1 cellular context compared by ENCODE assay signal in genomic region chr5:33857037-33857436, GRCh38.
TF ChIP-seq lines count a peak whose summit lies in the region.

No MANE protein-coding gene starts in this region.

TF ChIP-seq in GM12878, 131 proteins besides CTCF, POLR2A, EP300 and RAD21 (continued from another document and continues in another):
- TF ChIP-seq ZNF622 (IDR thresholded peaks at IDR 0.05): no peak
- TF ChIP-seq TCF3 (IDR thresholded peaks at IDR 0.05; ENCODE audit: borderline replicate concordance, insufficient read depth, low read depth, low read length): no peak
- peak; percentile 71 for TF ChIP-seq TCF12 (IDR thresholded peaks at IDR 0.05; ENCODE audit: low read depth, low read length)
- TF ChIP-seq FOXM1 (IDR thresholded peaks at IDR 0.05; ENCODE audit: low read depth, low read length): peak; percentile 80; the same call in 1 of the 2 replicates
- peak; percentile 50; the same call in 1 of the 2 replicates for TF ChIP-seq RELB (IDR thresholded peaks at IDR 0.05; ENCODE audit: low read depth)
- peak; percentile 86 for TF ChIP-seq NFIC (IDR thresholded peaks at IDR 0.05; ENCODE audit: low read depth, low read length)
- no peak for TF ChIP-seq ASH2L (IDR thresholded peaks at IDR 0.05; ENCODE audit: borderline replicate concordance, low read depth)
- peak; percentile 41; the same call in 1 of the 2 replicates for TF ChIP-seq BCL11A (IDR thresholded peaks at IDR 0.05; ENCODE audit: low read depth, low read length)
- no peak for TF ChIP-seq SUPT20H (IDR thresholded peaks at IDR 0.05; ENCODE audit: borderline replicate concordance, control insufficient read depth, low read depth, low read length)
- TF ChIP-seq BHLHE40 (IDR thresholded peaks at IDR 0.05; ENCODE audit: borderline replicate concordance in 1 of 2, low read depth in 2 of 2, low read length in 1 of 2): peak; percentile 18 to 41; a peak in 1 of 4 replicates
- peak; percentile 72; the same call in 1 of the 2 replicates for TF ChIP-seq NBN (IDR thresholded peaks at IDR 0.05)
- peak; percentile 77 for TF ChIP-seq IRF4 (IDR thresholded peaks at IDR 0.05; ENCODE audit: low read depth, low read length)
- no peak for TF ChIP-seq NFYA (IDR thresholded peaks at IDR 0.05; ENCODE audit: borderline replicate concordance, low read depth, low read length)
- no peak for TF ChIP-seq SMAD1 (IDR thresholded peaks at IDR 0.05; ENCODE audit: low read depth, partially characterized antibody)
- no peak for TF ChIP-seq KAT2A (conservative IDR thresholded peaks at IDR 0.05; ENCODE audit: control insufficient read depth, low read depth, low read length)
- TF ChIP-seq JUND (IDR thresholded peaks at IDR 0.05; ENCODE audit: low read depth, low read length): peak; percentile 56; the same call in 1 of the 2 replicates
- TF ChIP-seq PKNOX1 (IDR thresholded peaks at IDR 0.05): peak; percentile 24; the same call in 1 of the 2 replicates
- TF ChIP-seq USF1 (IDR thresholded peaks at IDR 0.05; ENCODE audit: borderline replicate concordance, extremely low read length, insufficient read depth, low read depth, low read length): no peak
- no peak for TF ChIP-seq FOS (IDR thresholded peaks at IDR 0.05; ENCODE audit: borderline replicate concordance, extremely low read depth, insufficient read length)
- TF ChIP-seq SIN3A (IDR thresholded peaks at IDR 0.05; ENCODE audit: low read depth, low read length): no peak
- no peak for TF ChIP-seq FOXK2 (IDR thresholded peaks at IDR 0.05)
- TF ChIP-seq MTA2 (IDR thresholded peaks at IDR 0.05; ENCODE audit: low read depth): peak; percentile 69
- TF ChIP-seq CEBPB (IDR thresholded peaks at IDR 0.05; ENCODE audit: borderline replicate concordance in 1 of 2, low read depth in 2 of 2, low read length in 2 of 2): peak in 1 of 2 experiments; percentile 78; a peak in 1 of 4 replicates
- TF ChIP-seq JUNB (IDR thresholded peaks at IDR 0.05): peak; percentile 84
- no peak for TF ChIP-seq SMAD5 (IDR thresholded peaks at IDR 0.05; ENCODE audit: low read depth)
- TF ChIP-seq ATF7 (IDR thresholded peaks at IDR 0.05; ENCODE audit: low read depth): peak; percentile 81
- 0 out of 2 replicates have a peak, but pooled peaks have one; percentile 16 for TF ChIP-seq TBL1XR1 (IDR thresholded peaks at IDR 0.05; ENCODE audit: low read depth, low read length)
- peak; percentile 57; the same call in 1 of the 2 replicates for TF ChIP-seq CREB1 (IDR thresholded peaks at IDR 0.05; ENCODE audit: low read depth)
- no peak for TF ChIP-seq ZBTB4 (CRISPR knock-in tag; IDR thresholded peaks at IDR 0.05)
- TF ChIP-seq SKIL (IDR thresholded peaks at IDR 0.05; ENCODE audit: low read depth, poor library complexity, severe bottlenecking): peak; percentile 55
- no peak for TF ChIP-seq GABPA (IDR thresholded peaks at IDR 0.05; ENCODE audit: low read depth)
- TF ChIP-seq REST (IDR thresholded peaks at IDR 0.05; ENCODE audit: low read depth, low read length): no peak
- no peak for TF ChIP-seq SP1 (IDR thresholded peaks at IDR 0.05; ENCODE audit: low read depth, low read length)
- TF ChIP-seq SMC3 (IDR thresholded peaks at IDR 0.05; ENCODE audit: borderline replicate concordance, low read length): no peak
- no peak for TF ChIP-seq ZBED1 (IDR thresholded peaks at IDR 0.05; ENCODE audit: borderline replicate concordance)
- no peak for TF ChIP-seq RCOR1 (conservative IDR thresholded peaks at IDR 0.05; ENCODE audit: low read depth, low read length)
- TF ChIP-seq RUNX3 (IDR thresholded peaks at IDR 0.05; ENCODE audit: low read length): peak; percentile 85
- TF ChIP-seq ZNF24 (IDR thresholded peaks at IDR 0.05): no peak
- TF ChIP-seq CHD2 (IDR thresholded peaks at IDR 0.05; ENCODE audit: borderline replicate concordance, low read depth, low read length): no peak
- TF ChIP-seq BCL3 (IDR thresholded peaks at IDR 0.05; ENCODE audit: borderline replicate concordance, insufficient read depth, low read depth, low read length, poor library complexity, severe bottlenecking): peak; percentile 33
- TF ChIP-seq ELK1 (IDR thresholded peaks at IDR 0.05; ENCODE audit: low read depth, low read length): no peak
- TF ChIP-seq MTA3 (IDR thresholded peaks at IDR 0.05; ENCODE audit: borderline replicate concordance, low read length): peak; percentile 61; the same call in 1 of the 2 replicates
- 0 out of 2 replicates have a peak, but pooled peaks have one; percentile 24 for TF ChIP-seq TAF1 (IDR thresholded peaks at IDR 0.05; ENCODE audit: borderline replicate concordance, low read depth, low read length)
- TF ChIP-seq CREM (IDR thresholded peaks at IDR 0.05; ENCODE audit: low read depth): peak; percentile 73; the same call in 1 of the 2 replicates
- 0 out of 2 replicates have a peak, but pooled peaks have one; percentile 37 for TF ChIP-seq ZNF384 (IDR thresholded peaks at IDR 0.05; ENCODE audit: borderline replicate concordance, low read depth, low read length)
- TF ChIP-seq E2F4 (IDR thresholded peaks at IDR 0.05; ENCODE audit: low read depth, low read length): no peak
- no peak for TF ChIP-seq MYC (IDR thresholded peaks at IDR 0.05; ENCODE audit: insufficient read depth, insufficient read length, insufficient replicate concordance, low read length, severe bottlenecking)
